ENCODE assay signal across 26 cellular contexts in genomic region chr2:64672708-64673107, GRCh38.
"Had no signal": no experiment of that assay in that cellular context is flagged by ENCODE, and none has a peak within 500 bp of the region (broad histone marks: within the 10 kb centered on the region; RNA-seq: fewer than 3 reads in every experiment).

No MANE protein-coding gene starts in this region.

- ATAC-seq: activated CD4-positive, alpha-beta T cell treated with anti-CD3 and anti-CD28 coated beads for 36 hours; activated naive CD4-positive, alpha-beta T cell treated with anti-CD3 and anti-CD28 coated beads, Interleukin-2, amount 50 U/mL, for 72 hours; activated T-cell treated with anti-CD3 and anti-CD28 coated beads, Interleukin-2, amount 50 U/mL, for 72 hours; foreskin keratinocyte; left ventricle myocardium superior; right cardiac atrium had no signal

- H3K27me3 ChIP-seq: foreskin keratinocyte, tibial nerve, vagina had no signal

- DNase-seq: activated CD4-positive, alpha-beta memory T cell treated with anti-CD3 and anti-CD28 coated beads for 36 hours; activated CD4-positive, alpha-beta T cell treated with anti-CD3 and anti-CD28 coated beads for 36 hours; activated CD8-positive, alpha-beta memory T cell treated with anti-CD3 and anti-CD28 coated beads, Interleukin-2, amount 50 U/mL, for 48 hours; activated gamma-delta T cell; activated T-cell treated with anti-CD3 and anti-CD28 coated beads, Interleukin-2, amount 50 U/mL, for 72 hours; caudate nucleus; cortex of kidney; effector CD8-positive, alpha-beta T cell; foreskin keratinocyte; glutamatergic neuron; hypothalamus; kidney; left ventricle myocardium superior; mesenchymal stem cell; occipital lobe; right cardiac atrium; stimulated activated CD4-positive, alpha-beta T cell treated with anti-CD3 and anti-CD28 coated beads, Interleukin-15, amount 100 ng/mL, for 24 hours; stimulated activated CD4-positive, alpha-beta T cell treated with anti-CD3 and anti-CD28 coated beads, Interleukin-4, amount 100 ng/mL, for 1 hour; stimulated activated naive CD4-positive, alpha-beta T cell treated with Interleukin-2 at 50 U/mL for 16 hours; substantia nigra had no signal

- H3K27ac ChIP-seq: foreskin keratinocyte, prostate gland, skin epidermis, tibial nerve, vagina had no signal

- H3K36me3 ChIP-seq: prostate gland, tibial nerve, vagina had no signal

- H3K4me3 ChIP-seq: prostate gland, skin epidermis, tibial nerve, vagina had no signal

- H3K4me1 ChIP-seq: foreskin keratinocyte, prostate gland had no signal

- H3K9me3 ChIP-seq: prostate gland, tibial nerve, vagina had no signal

- FAIRE-seq: endothelial cell of umbilical vein, kidney had no signal
